11 cellular contexts compared by ENCODE assay signal in genomic region chr12:106753526-106753925, GRCh38. TPM values are rescaled to one million over a fixed set of nuclear protein-coding genes. Genes with fewer than 3 reads are reported as not detected.
DNase-seq lines count a peak whose midpoint lies in the region; ATAC-seq and TF ChIP-seq lines count a peak whose summit lies in the region.
"Had no signal": no experiment of that assay in that cellular context is flagged by ENCODE, and none has a peak within 500 bp of the region (broad histone marks: within the 10 kb centered on the region; RNA-seq: fewer than 3 reads in every experiment).

No MANE protein-coding gene starts in this region.

- H3K4me3 ChIP-seq in Peyer's patch (no peak overlapping the region), WERI-Rb-1 (ENCODE audit: low read depth, low read length) (no peak overlapping the region)
- H3K4me3 ChIP-seq: cardiac muscle cell had no signal

- peaks cover 7% of the 10 kb centered on the region for H3K4me1 Mint-ChIP-seq in osteocyte (ENCODE audit: unreplicated experiment)

- ATAC-seq in GM18520 (IDR thresholded peaks at IDR 0.05; ENCODE audit: unreplicated experiment) (peak; percentile 83), HG02884 (IDR thresholded peaks at IDR 0.05; ENCODE audit: unreplicated experiment) (peak; percentile 99)
- ATAC-seq: HCT116 had no signal

- no peak overlapping the region for H3K27ac ChIP-seq in Peyer's patch
- H3K27ac ChIP-seq in caudate nucleus (ENCODE audit: low read depth, low read length) = peak overlapping the region; percentile 19
- H3K27ac ChIP-seq in WERI-Rb-1 = no peak overlapping the region
- H3K27ac ChIP-seq: cardiac muscle cell, parathyroid adenoma had no signal

- TF ChIP-seq CTCF in Peyer's patch (IDR thresholded peaks at IDR 0.05) (no peak), osteocyte (IDR thresholded peaks at IDR 0.05) (no peak), WERI-Rb-1 (IDR thresholded peaks at IDR 0.05; ENCODE audit: low read depth, low read length) (no peak)

- H3K36me3 ChIP-seq in Peyer's patch = no peaks in the 10 kb centered on the region
- no peaks in the 10 kb centered on the region for H3K36me3 ChIP-seq in WERI-Rb-1
- H3K36me3 ChIP-seq: cardiac muscle cell had no signal

- TF ChIP-seq POLR2A in Peyer's patch (IDR thresholded peaks at IDR 0.05) = no peak

- no peak overlapping the region for H3K27ac Mint-ChIP-seq in osteocyte (ENCODE audit: unreplicated experiment)

- H3K4me3 Mint-ChIP-seq in osteocyte (ENCODE audit: unreplicated experiment) = no peak overlapping the region

- H3K27me3 ChIP-seq in Peyer's patch (no peaks in the 10 kb centered on the region), WERI-Rb-1 (ENCODE audit: insufficient read depth, low read depth, severe bottlenecking) (no peaks in the 10 kb centered on the region)
- H3K27me3 ChIP-seq: cardiac muscle cell had no signal

- H3K9me3 ChIP-seq in Peyer's patch = no peaks in the 10 kb centered on the region
- no peaks in the 10 kb centered on the region for H3K9me3 ChIP-seq in WERI-Rb-1 (ENCODE audit: severe bottlenecking)

- H3K9me3 Mint-ChIP-seq in osteocyte (ENCODE audit: unreplicated experiment) = peaks cover 6% of the 10 kb centered on the region

- DNase-seq in Peyer's patch (peak in 2 of 3 donors; percentile 75 to 80), caudate nucleus (lab: John Stamatoyannopoulos, UW) (peak in 20 of 61 donors; percentile 5 to 82 (median 22)), 8988T (no peak), NK-92 (lab: John Stamatoyannopoulos, UW; ENCODE audit: unreplicated experiment) (no peak), osteocyte (ENCODE audit: extremely low spot score, unreplicated experiment) (no peak), WERI-Rb-1 (no peak)

- H3K27me3 Mint-ChIP-seq in osteocyte (ENCODE audit: unreplicated experiment) = no peaks in the 10 kb centered on the region

- H3K36me3 Mint-ChIP-seq in osteocyte (ENCODE audit: unreplicated experiment) = no peaks in the 10 kb centered on the region

- peaks cover 0 to 6% (median 3%) of the 10 kb centered on the region in 4 donors for H3K4me1 ChIP-seq in Peyer's patch
- H3K4me1 ChIP-seq: parathyroid adenoma had no signal

RNA-seq across cellular contexts. Expression of gene RIC8B, which starts 21.0 kb away (rescaled TPM):
- total RNA-seq in Peyer's patch = 10 to 100 TPM in 3 of 4 donors, 1 to 10 TPM in 1; 9.5 to 23.1 (median 16.2) TPM
- 15.0 and 17.0 TPM in 2 replicates for total RNA-seq in osteocyte

Comparison
In these comparisons a context has a peak if more than half of its experiments do, and no peak if none do; other contexts are left out.
1. DNase-seq: peak in Peyer's patch (2 of 3); none in 8988T (single experiment), NK-92 (single experiment), osteocyte (single experiment) and WERI-Rb-1 (single experiment).